ENCODE assay signal across 8 cellular contexts in the genomic region with DNA sequence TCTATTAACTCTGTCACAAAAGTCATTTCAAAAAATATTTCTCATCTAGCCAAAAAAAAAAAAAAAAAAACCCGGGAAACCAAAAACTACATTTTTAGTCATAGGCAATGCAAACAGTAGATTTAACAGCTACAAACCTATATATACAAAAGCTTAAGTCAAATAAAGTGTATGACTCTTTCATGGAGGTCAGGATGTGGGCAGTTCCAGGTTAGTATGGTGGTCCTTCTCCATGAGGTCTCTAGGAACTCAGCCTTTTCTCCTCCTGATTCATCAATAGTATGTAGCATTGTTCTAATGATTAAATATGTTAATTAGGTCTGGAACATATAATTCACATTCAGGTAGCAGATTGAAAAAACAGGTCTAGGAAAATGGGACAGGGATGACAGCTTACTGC.
"Had no signal": no experiment of that assay in that cellular context is flagged by ENCODE, and none has a peak within 500 bp of the region (broad histone marks: within the 10 kb centered on the region; RNA-seq: fewer than 3 reads in every experiment).

No MANE protein-coding gene starts in this region.

- ATAC-seq: GM12878 had no signal

- DNase-seq: GDM1, GF-D8 had no signal

- H3K4me3 ChIP-seq: GM12878 had no signal

- FAIRE-seq: G401.6, GM12878, GM12891, GM12892, GM18507, GM19239 had no signal
